ENCODE assay signal across 16 cellular contexts in genomic region chr6:42029881-42030280, GRCh38. TPM values are rescaled to one million over a fixed set of nuclear protein-coding genes. Genes with fewer than 3 reads are reported as not detected.
DNase-seq lines count a peak whose midpoint lies in the region; ATAC-seq and TF ChIP-seq lines count a peak whose summit lies in the region.
"Had no signal": no experiment of that assay in that cellular context is flagged by ENCODE, and none has a peak within 500 bp of the region (broad histone marks: within the 10 kb centered on the region; RNA-seq: fewer than 3 reads in every experiment).

No MANE protein-coding gene starts in this region.

- no peaks in the 10 kb centered on the region for H4K20me1 ChIP-seq in BLaER1

- peaks cover 83% of the 10 kb centered on the region for H3K4me1 Mint-ChIP-seq in CD8-positive, alpha-beta T cell (ENCODE audit: low read depth)
- H3K4me1 Mint-ChIP-seq in activated T-helper 2 cell treated with anti-CD3 and anti-CD28 coated beads, Interferon-gamma antibody, Interleukin-2, Interleukin-4, amounts not matched to agents 10 μg/mL and 5 μg/mL and 100 μg/mL, durations not matched to agents 14 hours and 24 hours and 36 hours (ENCODE audit: low read depth), result peaks cover 62% of the 10 kb centered on the region
- H3K4me1 Mint-ChIP-seq in mesothelial cell of epicardium, result peaks cover 19% of the 10 kb centered on the region

- no peak for TF ChIP-seq CTCF in CD8-positive, alpha-beta T cell (IDR thresholded peaks at IDR 0.05)
- TF ChIP-seq CTCF in mesothelial cell of epicardium (IDR thresholded peaks at IDR 0.05; ENCODE audit: unreplicated experiment) (no peak), transverse colon (IDR thresholded peaks at IDR 0.05) (no peak)

- in situ Hi-C loops in transverse colon (cut with MboI; ENCODE audit: low pct_ligation_motif_present in 1 of 4, low pct_unique_long_range_greater_than_20kb in 1 of 4, low sequenced_read_pairs in 3 of 4), result loop anchor here in 2 of 4 donors (10.0 to 25.0 kb wide), 2 partner anchors 185 to 193 kb away; no protein-coding TSS in a partner anchor

- no peaks in the 10 kb centered on the region for H3K9me3 Mint-ChIP-seq in CD8-positive, alpha-beta T cell
- no peaks in the 10 kb centered on the region for H3K9me3 Mint-ChIP-seq in activated T-helper 2 cell treated with anti-CD3 and anti-CD28 coated beads, Interferon-gamma antibody, Interleukin-2, Interleukin-4, amounts not matched to agents 10 μg/mL and 5 μg/mL and 100 μg/mL, durations not matched to agents 14 hours and 24 hours and 36 hours
- no peaks in the 10 kb centered on the region for H3K9me3 Mint-ChIP-seq in mesothelial cell of epicardium
- H3K9me3 Mint-ChIP-seq: HFFc6 had no signal

- no peak for ATAC-seq in CD8-positive, alpha-beta T cell
- ATAC-seq: body of pancreas had no signal

- H3K4me2 ChIP-seq in BLaER1, result peak overlapping the region; percentile 81

- CTCF ChIA-PET in CD8-positive, alpha-beta T cell (lab: Charles Lee), result interaction anchor here (7.6 kb wide), 1 partner anchor 13 kb away, joined by 64 read pairs; no protein-coding TSS in a partner anchor

- intact Hi-C loops in CD8-positive, alpha-beta T cell (cut with DNase I, micrococcal nuclease), result no loop called here
- intact Hi-C loops in activated T-helper 2 cell treated with anti-CD3 and anti-CD28 coated beads, Interferon-gamma antibody, Interleukin-2, Interleukin-4, amounts not matched to agents 10 μg/mL and 5 μg/mL and 100 μg/mL, durations not matched to agents 14 hours and 24 hours and 36 hours (cut with micrococcal nuclease), result no loop called here
- intact Hi-C loops in transverse colon (cut with DNase I; ENCODE audit: low total_unique reads), result no loop called here

- no peak for DNase-seq in CD8-positive, alpha-beta T cell
- no peak for DNase-seq in activated T-helper 2 cell treated with anti-CD3 and anti-CD28 coated beads, Interferon-gamma antibody, Interleukin-2, Interleukin-4, amounts not matched to agents 10 μg/mL and 5 μg/mL and 100 μg/mL, durations not matched to agents 14 hours and 24 hours and 36 hours (ENCODE audit: low spot score)
- DNase-seq in mesothelial cell of epicardium (ENCODE audit: low spot score in 2 of 2, unreplicated experiment in 2 of 2) (no peak), transverse colon (no peak), NCI-H1694 treated with DMSO at 0.1 percent for 48 hours (lab: John Stamatoyannopoulos, UW) (no peak), NCI-H2081 treated with DMSO at 0.1 percent for 48 hours (lab: John Stamatoyannopoulos, UW) (no peak), NCI-H524 (lab: John Stamatoyannopoulos, UW) (no peak)
- DNase-seq: body of pancreas; effector CD8-positive, alpha-beta T cell; foreskin fibroblast; HFFc6; NCI-H187 treated with DMSO at 0.1 percent for 48 hours; retina; Right ventricle myocardium superior had no signal

- peaks cover 58% of the 10 kb centered on the region for H3K36me3 ChIP-seq in BLaER1
- H3K36me3 ChIP-seq in CD8-positive, alpha-beta T cell (ENCODE audit: insufficient read depth, low read length), result peaks cover 32% of the 10 kb centered on the region
- no peaks in the 10 kb centered on the region for H3K36me3 ChIP-seq in transverse colon

- POLR2A ChIA-PET in CD8-positive, alpha-beta T cell (lab: Charles Lee), result interaction anchor here (1.2 to 1.3 kb wide), 2 partner anchors 10 to 14 kb away, joined by 3 to 5 read pairs; no protein-coding TSS in a partner anchor

- no peaks in the 10 kb centered on the region for H3K27me3 ChIP-seq in BLaER1
- H3K27me3 ChIP-seq in CD8-positive, alpha-beta T cell (ENCODE audit: insufficient read depth, low read length), result no peaks in the 10 kb centered on the region
- H3K27me3 ChIP-seq in transverse colon, result no peaks in the 10 kb centered on the region
- H3K27me3 ChIP-seq: body of pancreas had no signal

- H3K9me3 ChIP-seq in BLaER1, result no peaks in the 10 kb centered on the region
- no peaks in the 10 kb centered on the region for H3K9me3 ChIP-seq in CD8-positive, alpha-beta T cell (ENCODE audit: low read length)
- no peaks in the 10 kb centered on the region for H3K9me3 ChIP-seq in transverse colon
- H3K9me3 ChIP-seq: body of pancreas had no signal

- H3K27me3 Mint-ChIP-seq in CD8-positive, alpha-beta T cell (ENCODE audit: low read depth), result no peaks in the 10 kb centered on the region
- no peaks in the 10 kb centered on the region for H3K27me3 Mint-ChIP-seq in activated T-helper 2 cell treated with anti-CD3 and anti-CD28 coated beads, Interferon-gamma antibody, Interleukin-2, Interleukin-4, amounts not matched to agents 10 μg/mL and 5 μg/mL and 100 μg/mL, durations not matched to agents 14 hours and 24 hours and 36 hours (ENCODE audit: low read depth)
- H3K27me3 Mint-ChIP-seq in mesothelial cell of epicardium (ENCODE audit: low read depth), result no peaks in the 10 kb centered on the region

- H3K36me3 Mint-ChIP-seq in CD8-positive, alpha-beta T cell, result peaks cover 80% of the 10 kb centered on the region
- peaks cover 19% of the 10 kb centered on the region for H3K36me3 Mint-ChIP-seq in activated T-helper 2 cell treated with anti-CD3 and anti-CD28 coated beads, Interferon-gamma antibody, Interleukin-2, Interleukin-4, amounts not matched to agents 10 μg/mL and 5 μg/mL and 100 μg/mL, durations not matched to agents 14 hours and 24 hours and 36 hours (ENCODE audit: low read depth)
- peaks cover 5% of the 10 kb centered on the region for H3K36me3 Mint-ChIP-seq in mesothelial cell of epicardium

- WGBS in transverse colon (ENCODE audit: low coverage in 1 of 2), 2 donors, result 90% methylated on average over 3 of the region's 3 CpGs; no CpG with 5 or more reads in 1 of the 2 donors

- H3K4me3 Mint-ChIP-seq in CD8-positive, alpha-beta T cell, result peak overlapping the region; percentile 51
- no peak overlapping the region for H3K4me3 Mint-ChIP-seq in activated T-helper 2 cell treated with anti-CD3 and anti-CD28 coated beads, Interferon-gamma antibody, Interleukin-2, Interleukin-4, amounts not matched to agents 10 μg/mL and 5 μg/mL and 100 μg/mL, durations not matched to agents 14 hours and 24 hours and 36 hours (ENCODE audit: low read depth)
- no peak overlapping the region for H3K4me3 Mint-ChIP-seq in mesothelial cell of epicardium
- H3K4me3 Mint-ChIP-seq: HFFc6 had no signal

- no peak for TF ChIP-seq POLR2A in transverse colon (IDR thresholded peaks at IDR 0.05)

- peak overlapping the region; percentile 96 for H3K27ac ChIP-seq in BLaER1
- H3K27ac ChIP-seq in CD8-positive, alpha-beta T cell (ENCODE audit: low read depth, low read length), result no peak overlapping the region
- H3K27ac ChIP-seq in transverse colon, result no peak overlapping the region
- H3K27ac ChIP-seq: body of pancreas, C4-2B had no signal

- H3K9ac ChIP-seq in BLaER1, result peak overlapping the region; percentile 79

- peak overlapping the region; percentile 95 for H3K27ac Mint-ChIP-seq in CD8-positive, alpha-beta T cell
- peak overlapping the region; percentile 97 for H3K27ac Mint-ChIP-seq in activated T-helper 2 cell treated with anti-CD3 and anti-CD28 coated beads, Interferon-gamma antibody, Interleukin-2, Interleukin-4, amounts not matched to agents 10 μg/mL and 5 μg/mL and 100 μg/mL, durations not matched to agents 14 hours and 24 hours and 36 hours
- H3K27ac Mint-ChIP-seq in mesothelial cell of epicardium, result peak overlapping the region; percentile 90
- H3K27ac Mint-ChIP-seq: HFFc6 had no signal

- H3K4me1 ChIP-seq in BLaER1 (peaks cover 96% of the 10 kb centered on the region), transverse colon (peaks cover 0 to 12% (median 9%) of the 10 kb centered on the region in 4 donors)
- H3K4me1 ChIP-seq in CD8-positive, alpha-beta T cell (ENCODE audit: insufficient read depth, low read length), result peaks cover 87% of the 10 kb centered on the region
- H3K4me1 ChIP-seq: body of pancreas had no signal

- TF ChIP-seq EP300 in transverse colon (IDR thresholded peaks at IDR 0.05; ENCODE audit: low read depth), result no peak

- H3K4me3 ChIP-seq in BLaER1 (no peak overlapping the region; the same call in 1 of the 2 replicates), transverse colon (no peak overlapping the region)
- H3K4me3 ChIP-seq in CD8-positive, alpha-beta T cell (ENCODE audit: low read depth, low read length), result no peak overlapping the region
- H3K4me3 ChIP-seq: body of pancreas had no signal

RNA-seq across cellular contexts. Expression of gene TAF8, which starts 20.4 kb away (rescaled TPM):
- 10 to 100 TPM; 24.6 to 33.3 TPM for total RNA-seq in CD8-positive, alpha-beta T cell
- 38.8 and 41.9 TPM in 2 replicates for total RNA-seq in activated T-helper 2 cell treated with anti-CD3 and anti-CD28 coated beads, Interferon-gamma antibody, Interleukin-2, Interleukin-4, amounts not matched to agents 10 μg/mL and 5 μg/mL and 100 μg/mL, durations not matched to agents 14 hours and 24 hours and 36 hours
- total RNA-seq in mesothelial cell of epicardium (32.1 to 38.9 TPM (median 36.5 TPM) in 3 replicates), transverse colon (10 to 100 TPM; 15.3 to 36.2 (median 21.8) TPM)
